ENCODE assay signal across 8 cellular contexts in genomic region chr2:37325625-37326071, GRCh38. TPM values are rescaled to one million over a fixed set of nuclear protein-coding genes. Genes with fewer than 3 reads are reported as not detected.
DNase-seq lines count a peak whose midpoint lies in the region; ATAC-seq lines count a peak whose summit lies in the region.

No MANE protein-coding gene starts in this region.

- peak overlapping the region; percentile 91 to 95 (median 93) for H3K4me3 ChIP-seq in subcutaneous abdominal adipose tissue (ENCODE audit: low read depth in 1 of 5, low read length in 5 of 5)

- POLR2A ChIA-PET in activated naive CD8-positive, alpha-beta T cell treated with anti-CD3 and anti-CD28 coated beads, Interleukin-2, amount 10 ng/mL, durations not matched to agents 7 days and 5 days (lab: Charles Lee), result interaction anchor here (1.0 kb wide), 1 partner anchor 51 kb away, joined by 3 read pairs; no protein-coding TSS in a partner anchor

- peaks cover 0 to 47% (median 43%) of the 10 kb centered on the region in 5 donors for H3K4me1 ChIP-seq in subcutaneous abdominal adipose tissue (ENCODE audit: control insufficient read depth in 5 of 5, insufficient read depth in 5 of 5, low read length in 5 of 5)

- H3K27me3 Mint-ChIP-seq in T-helper 1 cell treated with Interleukin-12 subunit alpha and Interleukin-12 subunit beta and Interleukin-4 antibody, amounts not matched to agents 30 μg/mL and 1 μg/mL, for 36 hours (ENCODE audit: low read depth), result peaks cover 57% of the 10 kb centered on the region
- peaks cover 38% of the 10 kb centered on the region for H3K27me3 Mint-ChIP-seq in activated naive CD8-positive, alpha-beta T cell treated with anti-CD3 and anti-CD28 coated beads, Interleukin-2, amount 10 ng/mL, durations not matched to agents 7 days and 5 days

- intact Hi-C loops in left colon (cut with DNase I, micrococcal nuclease), result no loop called here

- H3K36me3 Mint-ChIP-seq in T-helper 1 cell treated with Interleukin-12 subunit alpha and Interleukin-12 subunit beta and Interleukin-4 antibody, amounts not matched to agents 30 μg/mL and 1 μg/mL, for 36 hours (ENCODE audit: low read depth), result peaks cover 9% of the 10 kb centered on the region
- peaks cover 4% of the 10 kb centered on the region for H3K36me3 Mint-ChIP-seq in activated naive CD8-positive, alpha-beta T cell treated with anti-CD3 and anti-CD28 coated beads, Interleukin-2, amount 10 ng/mL, durations not matched to agents 7 days and 5 days

- no peak for ATAC-seq in activated naive CD8-positive, alpha-beta T cell treated with anti-CD3 and anti-CD28 coated beads, Interleukin-2, amount 10 ng/mL, durations not matched to agents 7 days and 5 days (ENCODE audit: low read depth)
- peak; percentile 16 for ATAC-seq in left colon
- no peak for ATAC-seq in HG02610 (IDR thresholded peaks at IDR 0.05; ENCODE audit: unreplicated experiment)

- H3K9me3 Mint-ChIP-seq in T-helper 1 cell treated with Interleukin-12 subunit alpha and Interleukin-12 subunit beta and Interleukin-4 antibody, amounts not matched to agents 30 μg/mL and 1 μg/mL, for 36 hours, result no peaks in the 10 kb centered on the region
- H3K9me3 Mint-ChIP-seq in activated naive CD8-positive, alpha-beta T cell treated with anti-CD3 and anti-CD28 coated beads, Interleukin-2, amount 10 ng/mL, durations not matched to agents 7 days and 5 days, result no peaks in the 10 kb centered on the region

- no peaks in the 10 kb centered on the region for H3K27me3 ChIP-seq in subcutaneous abdominal adipose tissue (ENCODE audit: control insufficient read depth in 5 of 5, insufficient read depth in 4 of 5, low read length in 5 of 5)

- H3K9ac ChIP-seq in subcutaneous abdominal adipose tissue (ENCODE audit: low read length in 5 of 5), result peak overlapping the region; percentile 82 to 95 (median 86)

- H3K9me3 ChIP-seq in subcutaneous abdominal adipose tissue (ENCODE audit: control insufficient read depth in 5 of 5, low read length in 5 of 5), result no peaks in the 10 kb centered on the region

- peaks cover 28% of the 10 kb centered on the region for H3K4me1 Mint-ChIP-seq in T-helper 1 cell treated with Interleukin-12 subunit alpha and Interleukin-12 subunit beta and Interleukin-4 antibody, amounts not matched to agents 30 μg/mL and 1 μg/mL, for 36 hours (ENCODE audit: low read depth)
- H3K4me1 Mint-ChIP-seq in activated naive CD8-positive, alpha-beta T cell treated with anti-CD3 and anti-CD28 coated beads, Interleukin-2, amount 10 ng/mL, durations not matched to agents 7 days and 5 days, result peaks cover 24% of the 10 kb centered on the region

- in situ Hi-C loops in KBM-7 (cut with MboI; ENCODE audit: low pct_unique_long_range_greater_than_20kb, low sequenced_read_pairs), result no loop called here

- H3K27ac ChIP-seq in subcutaneous abdominal adipose tissue (ENCODE audit: low read depth, low read length), result peak overlapping the region; percentile 96

- no peaks in the 10 kb centered on the region for H3K36me3 ChIP-seq in subcutaneous abdominal adipose tissue (ENCODE audit: control insufficient read depth in 5 of 5, insufficient read depth in 5 of 5, low read length in 5 of 5)

- H3K27ac Mint-ChIP-seq in T-helper 1 cell treated with Interleukin-12 subunit alpha and Interleukin-12 subunit beta and Interleukin-4 antibody, amounts not matched to agents 30 μg/mL and 1 μg/mL, for 36 hours, result peak overlapping the region; percentile 24
- peak overlapping the region; percentile 67 for H3K27ac Mint-ChIP-seq in activated naive CD8-positive, alpha-beta T cell treated with anti-CD3 and anti-CD28 coated beads, Interleukin-2, amount 10 ng/mL, durations not matched to agents 7 days and 5 days

- peak overlapping the region; percentile 83 for H3K4me3 Mint-ChIP-seq in T-helper 1 cell treated with Interleukin-12 subunit alpha and Interleukin-12 subunit beta and Interleukin-4 antibody, amounts not matched to agents 30 μg/mL and 1 μg/mL, for 36 hours
- H3K4me3 Mint-ChIP-seq in activated naive CD8-positive, alpha-beta T cell treated with anti-CD3 and anti-CD28 coated beads, Interleukin-2, amount 10 ng/mL, durations not matched to agents 7 days and 5 days, result peak overlapping the region; percentile 84

- DNase-seq in T-helper 1 cell (no peak), left colon (peak; percentile 33 to 36), cerebellum (ENCODE audit: low spot score) (no peak), KBM-7 (no peak)
- no peak for DNase-seq in activated naive CD8-positive, alpha-beta T cell treated with anti-CD3 and anti-CD28 coated beads, Interleukin-2, amount 10 ng/mL, durations not matched to agents 7 days and 5 days

RNA-seq across cellular contexts. Expression of gene PRKD3, which starts 1.0 kb away (rescaled TPM):
- 10 to 100 TPM; 25.0 to 31.3 TPM for total RNA-seq in activated naive CD8-positive, alpha-beta T cell treated with anti-CD3 and anti-CD28 coated beads, Interleukin-2, amount 10 ng/mL, durations not matched to agents 7 days and 5 days
- 10 to 100 TPM; 16.8 to 23.5 TPM for total RNA-seq in left colon
- 51.0 TPM for total RNA-seq in cerebellum

RNA-seq across cellular contexts. Expression of gene QPCT, which starts 18.8 kb away (rescaled TPM):
- 1 to 10 TPM in 1 of 2 experiments, under 1 TPM in 1; 0.50 to 1.1 TPM for total RNA-seq in activated naive CD8-positive, alpha-beta T cell treated with anti-CD3 and anti-CD28 coated beads, Interleukin-2, amount 10 ng/mL, durations not matched to agents 7 days and 5 days
- total RNA-seq in left colon (1 to 10 TPM; 4.2 to 7.9 TPM), cerebellum (16.5 TPM)

Comparison
In these comparisons a context has a peak if more than half of its experiments do, and no peak if none do; other contexts are left out.
1. DNase-seq: peak in left colon (2 of 2); none in T-helper 1 cell (0 of 5), activated naive CD8-positive, alpha-beta T cell treated with anti-CD3 and anti-CD28 coated beads, Interleukin-2, amount 10 ng/mL, durations not matched to agents 7 days and 5 days (single experiment), cerebellum (single experiment) and KBM-7 (single experiment).